Comparison of ENCODE assay signal across 8 cellular contexts in genomic region chr4:168831919-168832745, GRCh38.
DNase-seq lines count a peak whose midpoint lies in the region; ATAC-seq, FAIRE-seq and TF ChIP-seq lines count a peak whose summit lies in the region.

No MANE protein-coding gene starts in this region.

- intact Hi-C loops in CD14-positive monocyte (cut with micrococcal nuclease), result loop anchor here in 1 of 2 donors (5.0 kb wide), 1 partner anchor 45 kb away; no protein-coding TSS in a partner anchor

- H3K9me3 Mint-ChIP-seq in CD14-positive monocyte, result peaks cover 0 to 6% (median 4%) of the 10 kb centered on the region in 7 donors

- TF ChIP-seq CTCF in CD14-positive monocyte (IDR thresholded peaks at IDR 0.05) (no peak), foreskin keratinocyte (conservative IDR thresholded peaks at IDR 0.05) (no peak), thoracic aorta (IDR thresholded peaks at IDR 0.05) (no peak)

- no peak for FAIRE-seq in RCC 7860 (lab: Jason Lieb, UNC)

- peak overlapping the region; percentile 73 for H3K4me3 ChIP-seq in neuron (ENCODE audit: low read length)
- H3K4me3 ChIP-seq in thoracic aorta, result peak overlapping the region; percentile 98

- no peaks in the 10 kb centered on the region for H3K27me3 ChIP-seq in foreskin keratinocyte
- no peaks in the 10 kb centered on the region for H3K27me3 ChIP-seq in neuron (ENCODE audit: insufficient read depth, low read length)
- H3K27me3 ChIP-seq in thoracic aorta (replicated peaks; ENCODE audit: insufficient read depth), result no peaks in the 10 kb centered on the region

- peaks cover 21% of the 10 kb centered on the region for H3K4me1 Mint-ChIP-seq in CD14-positive monocyte

- DNase-seq in CD14-positive monocyte (ENCODE audit: low spot score) (peak; percentile 69), RCC 7860 (ENCODE audit: low spot score) (peak; percentile 66), foreskin keratinocyte (peak in 1 of 2 donors; percentile 79), thoracic aorta (ENCODE audit: low spot score) (peak; percentile 49)
- DNase-seq in activated naive CD4-positive, alpha-beta T cell (lab: John Stamatoyannopoulos, UW), result peak; percentile 2 to 24 (median 10)

- H3K27me3 Mint-ChIP-seq in CD14-positive monocyte (ENCODE audit: low read depth in 3 of 3), result peaks cover 35 to 57% (median 42%) of the 10 kb centered on the region in 3 donors

- H3K9me3 ChIP-seq in neuron (ENCODE audit: low read length) (no peaks in the 10 kb centered on the region), thoracic aorta (no peaks in the 10 kb centered on the region)

- H3K4me1 ChIP-seq in foreskin keratinocyte (peaks cover 13% of the 10 kb centered on the region), neuron (ENCODE audit: insufficient read depth, low read length) (peaks cover 17% of the 10 kb centered on the region), thoracic aorta (ENCODE audit: control insufficient read depth in 1 of 2, low read depth in 2 of 2) (peaks cover 13 to 36% of the 10 kb centered on the region in 2 donors)

- peak overlapping the region in 5 of 7 donors; percentile 22 to 84 (median 77) for H3K27ac Mint-ChIP-seq in CD14-positive monocyte

- peak overlapping the region; percentile 86 to 93 for H3K4me3 Mint-ChIP-seq in CD14-positive monocyte

- peak overlapping the region; percentile 88 for H3K27ac ChIP-seq in foreskin keratinocyte
- peak overlapping the region; percentile 94 to 99 for H3K27ac ChIP-seq in thoracic aorta

- ATAC-seq in GM19328 (IDR thresholded peaks at IDR 0.05; ENCODE audit: unreplicated experiment), result peak; percentile 85
- ATAC-seq in HG03439 (IDR thresholded peaks at IDR 0.05; ENCODE audit: unreplicated experiment), result peak; percentile 94
- ATAC-seq in foreskin keratinocyte, result peak; percentile 83
- peak; percentile 63 for ATAC-seq in thoracic aorta (ENCODE audit: insufficient number of reproducible peaks, low FRiP score, low read depth)

- peaks cover 5 to 9% of the 10 kb centered on the region in 2 donors for H3K36me3 Mint-ChIP-seq in CD14-positive monocyte

- H2AFZ ChIP-seq in neuron (ENCODE audit: low read depth, low read length), result peak overlapping the region; percentile 65

- H3K36me3 ChIP-seq in neuron (ENCODE audit: insufficient read depth, low read length), result peaks cover 4% of the 10 kb centered on the region
- H3K36me3 ChIP-seq in thoracic aorta, result no peaks in the 10 kb centered on the region
